Comparison of ENCODE assay signal across 17 cellular contexts in the genomic region with DNA sequence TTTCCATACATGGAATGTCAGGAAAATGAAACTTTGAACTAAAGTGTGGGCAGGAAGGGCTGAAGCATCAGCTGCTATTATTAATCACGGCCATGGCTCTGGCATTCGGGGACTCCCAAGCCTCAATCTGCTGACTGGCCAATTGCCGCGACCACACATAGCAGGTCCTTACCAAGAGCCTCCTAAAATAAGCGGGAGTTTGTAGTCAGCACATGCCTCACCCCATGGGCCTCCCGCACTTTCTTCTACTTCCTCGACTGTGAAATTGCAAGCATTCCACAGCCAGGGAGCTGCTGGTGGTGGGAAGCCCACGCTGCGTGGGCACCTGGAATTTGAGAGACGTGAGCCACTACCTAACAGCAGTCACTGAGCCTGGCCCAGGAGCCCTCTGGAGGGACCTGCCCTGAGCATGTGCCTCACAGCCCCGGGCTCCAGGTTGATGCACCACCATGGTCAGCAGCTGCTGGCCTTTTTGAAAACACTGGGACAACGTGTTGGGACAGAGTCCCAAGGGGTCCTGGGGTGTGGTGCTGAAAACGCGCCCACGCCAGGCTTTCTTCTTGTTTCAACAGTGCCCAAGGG.
DNase-seq lines count a peak whose midpoint lies in the region; ATAC-seq and TF ChIP-seq lines count a peak whose summit lies in the region.
"Had no signal": no experiment of that assay in that cellular context is flagged by ENCODE, and none has a peak within 500 bp of the region (broad histone marks: within the 10 kb centered on the region; RNA-seq: fewer than 3 reads in every experiment).

No MANE protein-coding gene starts in this region.

- peaks cover 18% of the 10 kb centered on the region for H3K36me3 ChIP-seq in brain microvascular endothelial cell (replicated peaks)
- peaks cover 22 to 42% (median 23%) of the 10 kb centered on the region in 4 donors for H3K36me3 ChIP-seq in liver (ENCODE audit: control insufficient read depth in 4 of 4, insufficient read depth in 3 of 4, low read depth in 1 of 4, low read length in 3 of 4)
- H3K36me3 ChIP-seq in skeletal muscle satellite cell (ENCODE audit: insufficient read depth, low read length), result peaks cover 42% of the 10 kb centered on the region

- H3K9me3 ChIP-seq in liver (ENCODE audit: control insufficient read depth in 4 of 4, low read length in 3 of 4) (no peaks in the 10 kb centered on the region), skeletal muscle satellite cell (replicated peaks; ENCODE audit: low read length) (no peaks in the 10 kb centered on the region)
- H3K9me3 ChIP-seq: suprapubic skin had no signal

- in situ Hi-C loops in brain microvascular endothelial cell (cut with HindIII; ENCODE audit: low pct_ligation_motif_present, low sequenced_read_pairs), result no loop called here

- 84% methylated on average over 15 of the region's 15 CpGs for WGBS in liver

- H3K4me3 ChIP-seq in brain microvascular endothelial cell (ENCODE audit: low read depth, low read length) (no peak overlapping the region), liver (ENCODE audit: low read depth in 1 of 3, low read length in 3 of 3) (no peak overlapping the region), skeletal muscle satellite cell (ENCODE audit: low read length) (no peak overlapping the region)
- H3K4me3 ChIP-seq: K562, skin epidermis, suprapubic skin had no signal

- H3K4me1 ChIP-seq in liver (ENCODE audit: control insufficient read depth in 4 of 4, insufficient read depth in 4 of 4, low read length in 3 of 4) (peaks cover 3 to 41% (median 23%) of the 10 kb centered on the region in 4 donors), skeletal muscle satellite cell (ENCODE audit: control insufficient read depth, insufficient read depth, low read length) (peaks cover 42% of the 10 kb centered on the region)

- H3K27me3 ChIP-seq in brain microvascular endothelial cell (replicated peaks) (no peaks in the 10 kb centered on the region), liver (ENCODE audit: control insufficient read depth in 4 of 4, insufficient read depth in 4 of 4, low read length in 3 of 4) (no peaks in the 10 kb centered on the region), skeletal muscle satellite cell (ENCODE audit: control insufficient read depth, insufficient read depth, low read length) (no peaks in the 10 kb centered on the region)
- H3K27me3 ChIP-seq: suprapubic skin had no signal

- no peak overlapping the region for H3K27ac ChIP-seq in brain microvascular endothelial cell
- peak overlapping the region in 1 of 2 donors; percentile 34 for H3K27ac ChIP-seq in liver (ENCODE audit: low read depth in 1 of 2, low read length in 2 of 2)
- H3K27ac ChIP-seq: HL-60, skin epidermis, suprapubic skin had no signal

- no peak for TF ChIP-seq CTCF in brain microvascular endothelial cell (IDR thresholded peaks at IDR 0.05; ENCODE audit: low read depth, low read length, missing control alignments)
- TF ChIP-seq CTCF in liver (IDR thresholded peaks at IDR 0.05; ENCODE audit: low read depth, low read length, missing input control), result no peak

- peak overlapping the region; percentile 10 for H3K4me2 ChIP-seq in skeletal muscle satellite cell (ENCODE audit: low read length)

- no peak for TF ChIP-seq RAD21 in liver (IDR thresholded peaks at IDR 0.05)

- peak; percentile 41 for DNase-seq in RPMI8226
- peak; percentile 9 for DNase-seq in brain microvascular endothelial cell
- DNase-seq in activated naive CD4-positive, alpha-beta T cell treated with anti-CD3 and anti-CD28 coated beads, Interleukin-2, amount 50 U/mL, for 16 hours, result no peak
- no peak for DNase-seq in UCSD-AML1 (lab: John Stamatoyannopoulos, UW; ENCODE audit: unreplicated experiment)
- DNase-seq: activated CD4-positive, alpha-beta T cell treated with anti-CD3 and anti-CD28 coated beads for 36 hours; aorta; NCI-H524; occipital lobe; T-helper 9 cell had no signal

- H3K9ac ChIP-seq in liver (ENCODE audit: low read depth in 1 of 2, low read length in 2 of 2) (no peak overlapping the region), skeletal muscle satellite cell (ENCODE audit: low read depth, low read length) (no peak overlapping the region)

- no peak for ATAC-seq in HG03469 (IDR thresholded peaks at IDR 0.05; ENCODE audit: unreplicated experiment)
- ATAC-seq: activated CD4-positive, alpha-beta T cell treated with anti-CD3 and anti-CD28 coated beads for 36 hours; esophagus mucosa; K562 had no signal

TF ChIP-seq in liver, 16 proteins besides CTCF, POLR2A, EP300 and RAD21:
- TF ChIP-seq, protein P1, sequence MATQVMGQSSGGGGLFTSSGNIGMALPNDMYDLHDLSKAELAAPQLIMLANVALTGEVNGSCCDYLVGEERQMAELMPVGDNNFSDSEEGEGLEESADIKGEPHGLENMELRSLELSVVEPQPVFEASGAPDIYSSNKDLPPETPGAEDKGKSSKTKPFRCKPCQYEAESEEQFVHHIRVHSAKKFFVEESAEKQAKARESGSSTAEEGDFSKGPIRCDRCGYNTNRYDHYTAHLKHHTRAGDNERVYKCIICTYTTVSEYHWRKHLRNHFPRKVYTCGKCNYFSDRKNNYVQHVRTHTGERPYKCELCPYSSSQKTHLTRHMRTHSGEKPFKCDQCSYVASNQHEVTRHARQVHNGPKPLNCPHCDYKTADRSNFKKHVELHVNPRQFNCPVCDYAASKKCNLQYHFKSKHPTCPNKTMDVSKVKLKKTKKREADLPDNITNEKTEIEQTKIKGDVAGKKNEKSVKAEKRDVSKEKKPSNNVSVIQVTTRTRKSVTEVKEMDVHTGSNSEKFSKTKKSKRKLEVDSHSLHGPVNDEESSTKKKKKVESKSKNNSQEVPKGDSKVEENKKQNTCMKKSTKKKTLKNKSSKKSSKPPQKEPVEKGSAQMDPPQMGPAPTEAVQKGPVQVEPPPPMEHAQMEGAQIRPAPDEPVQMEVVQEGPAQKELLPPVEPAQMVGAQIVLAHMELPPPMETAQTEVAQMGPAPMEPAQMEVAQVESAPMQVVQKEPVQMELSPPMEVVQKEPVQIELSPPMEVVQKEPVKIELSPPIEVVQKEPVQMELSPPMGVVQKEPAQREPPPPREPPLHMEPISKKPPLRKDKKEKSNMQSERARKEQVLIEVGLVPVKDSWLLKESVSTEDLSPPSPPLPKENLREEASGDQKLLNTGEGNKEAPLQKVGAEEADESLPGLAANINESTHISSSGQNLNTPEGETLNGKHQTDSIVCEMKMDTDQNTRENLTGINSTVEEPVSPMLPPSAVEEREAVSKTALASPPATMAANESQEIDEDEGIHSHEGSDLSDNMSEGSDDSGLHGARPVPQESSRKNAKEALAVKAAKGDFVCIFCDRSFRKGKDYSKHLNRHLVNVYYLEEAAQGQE (IDR thresholded peaks at IDR 0.05), result peak; percentile 57
- TF ChIP-seq RXRA (IDR thresholded peaks at IDR 0.05), result no peak

Comparison
In these comparisons a context has a peak if more than half of its experiments do, and no peak if none do; other contexts are left out.
1. DNase-seq: peak in RPMI8226 (single experiment) and brain microvascular endothelial cell (single experiment); none in activated naive CD4-positive, alpha-beta T cell treated with anti-CD3 and anti-CD28 coated beads, Interleukin-2, amount 50 U/mL, for 16 hours (single experiment) and UCSD-AML1 (single experiment).